In the genomic region with DNA sequence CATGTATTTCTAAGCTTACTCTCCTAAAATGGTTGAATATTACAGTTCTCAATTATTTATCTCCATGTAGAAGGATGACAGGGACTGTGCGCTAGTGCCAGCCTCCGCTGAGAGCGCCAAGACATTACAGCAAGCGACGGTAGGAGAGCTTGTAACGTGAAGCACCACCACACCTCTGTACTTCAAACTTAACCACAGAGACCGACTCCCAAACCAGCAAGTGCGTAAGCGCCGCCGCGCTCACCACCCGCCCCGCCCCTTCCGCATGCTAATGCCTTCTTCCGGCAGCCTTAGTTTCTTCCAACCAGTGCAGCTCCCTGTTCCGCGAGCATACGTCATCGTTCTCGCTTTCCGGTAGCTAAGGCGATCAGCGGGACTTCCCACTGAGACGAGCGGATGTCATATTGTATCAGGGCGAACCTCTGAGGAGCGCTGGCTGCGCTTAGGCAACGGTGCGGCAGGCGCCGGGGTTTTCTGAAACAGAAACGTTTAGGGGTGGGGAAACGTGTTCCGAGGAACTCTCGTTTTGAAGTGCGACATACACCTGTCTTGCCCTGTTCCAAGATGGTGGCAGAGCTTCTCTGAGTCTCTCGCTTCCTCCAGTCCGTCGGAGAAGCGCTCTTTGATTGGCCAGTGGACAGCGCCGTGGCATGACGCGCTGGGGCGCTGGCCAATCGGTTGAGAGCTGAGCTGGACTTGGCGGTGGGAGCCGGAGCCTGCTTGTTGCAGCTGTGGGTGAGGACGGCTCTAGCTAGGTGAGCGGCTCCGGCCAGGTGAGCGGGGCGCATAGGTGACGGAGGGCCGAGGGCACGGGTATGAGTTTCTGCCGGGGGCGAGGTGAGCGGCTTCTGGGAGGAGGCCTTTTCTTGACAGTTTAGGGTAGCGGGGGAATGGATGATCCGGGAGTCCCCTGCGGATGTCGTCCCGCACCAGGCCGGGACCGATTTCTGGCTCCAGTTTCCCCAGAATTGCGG, we compare ENCODE assay signal across 8 cellular contexts. TPM values are rescaled to one million over a fixed set of nuclear protein-coding genes. Genes with fewer than 3 reads are reported as not detected.
DNase-seq lines count a peak whose midpoint lies in the region; ATAC-seq and TF ChIP-seq lines count a peak whose summit lies in the region.

A gene (plus strand): TSS at position 723 of the 974 bp plus-strand sequence. CDS start 2,896 bp downstream, outside the sequence.

- H3K9me3 ChIP-seq in PC-9 (ENCODE audit: insufficient read depth, low read depth) (no peaks in the 10 kb centered on the region), mucosa of descending colon (no peaks in the 10 kb centered on the region)

- H3K27ac ChIP-seq in PC-9 (peak within 1 kb of the TSS; percentile 92), epithelial cell of prostate (peak within 1 kb of the TSS; percentile 96)

- H3K9me2 ChIP-seq in PC-9 (ENCODE audit: insufficient read depth) = no peaks in the 10 kb centered on the region

- H3F3A ChIP-seq in PC-9 (ENCODE audit: insufficient read depth, low read depth) = peaks cover 5% of the 10 kb centered on the region; the same call in 1 of the 2 replicates

- peaks cover 18% of the 10 kb centered on the region for H3K4me1 ChIP-seq in PC-9 (replicated peaks; ENCODE audit: insufficient read depth)
- peaks cover 10% of the 10 kb centered on the region for H3K4me1 ChIP-seq in mucosa of descending colon (ENCODE audit: low read depth)

- BruUV-seq in PC-9 (replicated peaks; lab: Mats Ljungman, UMichigan) = no TSS peak

- H3K27me3 ChIP-seq in PC-9 (ENCODE audit: insufficient read depth, low read depth) = no peaks in the 10 kb centered on the region

- peak within 1 kb of the TSS; percentile 78 for H2AFZ ChIP-seq in PC-9

- no peaks in the 10 kb centered on the region; the same call in 1 of the 2 replicates for H4K20me1 ChIP-seq in PC-9 (ENCODE audit: insufficient read depth)

- peak within 1 kb of the TSS; percentile 100 for H3K4me2 ChIP-seq in PC-9

- ATAC-seq in GM21619 (IDR thresholded peaks at IDR 0.05; ENCODE audit: unreplicated experiment) (peak; percentile 95), mucosa of descending colon (peak; percentile 98)

- POLR2A ChIA-PET in PC-9 (lab: Charles Lee; ENCODE audit: unreplicated experiment) = interaction anchor here (0.6 to 1.8 kb wide), 19 partner anchors 10 to 1486 kb away, joined by 3 to 17 read pairs (median 4); a partner anchor contains a TSS

- peaks cover 4% of the 10 kb centered on the region; the same call in 1 of the 2 replicates for H3K36me3 ChIP-seq in PC-9 (ENCODE audit: low read depth)
- H3K36me3 ChIP-seq in mucosa of descending colon (ENCODE audit: low read depth) = no peaks in the 10 kb centered on the region

- DNase-seq in DMS153 (lab: John Stamatoyannopoulos, UW) = peak; percentile 97
- peak; percentile 98 for DNase-seq in Jurkat, Clone E6-1 (ENCODE audit: low read depth, low spot score)
- peak; percentile 97 to 98 for DNase-seq in PC-9
- DNase-seq in activated T-cell treated with anti-CD3 and anti-CD28 coated beads, Interleukin-2, amount 50 U/mL, for 1 hour = peak; percentile 96
- DNase-seq in epithelial cell of prostate (ENCODE audit: low read depth, low spot score) = peak; percentile 95
- DNase-seq in mucosa of descending colon = peak; percentile 98 to 99 (median 98)
- DNase-seq in stimulated activated CD8-positive, alpha-beta memory T cell treated with anti-CD3 and anti-CD28 coated beads, Interleukin-4, amount 100 ng/mL, for 24 hours (ENCODE audit: low read depth) = peak; percentile 96

- CTCF ChIA-PET in PC-9 (lab: Charles Lee) = interaction anchor here (0.7 to 1.9 kb wide), 2 partner anchors 11 to 568 kb away, joined by 4 to 8 read pairs; a partner anchor contains a TSS

- intact Hi-C loops in PC-9 (cut with micrococcal nuclease; ENCODE audit: unreplicated experiment) = loop anchor here (1.0 to 5.0 kb wide), 6 partner anchors 10 to 540 kb away; a partner anchor contains a TSS
- intact Hi-C loops in mucosa of descending colon (cut with DNase I, micrococcal nuclease) = no loop called here

- H3K4me3 ChIP-seq in Jurkat, Clone E6-1 (ENCODE audit: low read length) = peak within 1 kb of the TSS; percentile 97
- peak within 1 kb of the TSS; percentile 61 for H3K4me3 ChIP-seq in PC-9
- peak within 1 kb of the TSS; percentile 50 for H3K4me3 ChIP-seq in mucosa of descending colon

- no peak for TF ChIP-seq CTCF in PC-9 (conservative IDR thresholded peaks at IDR 0.05)
- TF ChIP-seq CTCF in mucosa of descending colon (IDR thresholded peaks at IDR 0.05) = no peak

- H3K79me2 ChIP-seq in PC-9 (ENCODE audit: low read depth) = peaks cover 27% of the 10 kb centered on the region

RNA-seq across cellular contexts. Expression of the gene that starts here (rescaled TPM):
- 48.0 TPM for polyA plus RNA-seq in Jurkat, Clone E6-1 (2012; ENCODE audit: insufficient read depth, insufficient read length)
- total RNA-seq in PC-9 (2021) (60.3 and 78.5 TPM in 2 replicates), mucosa of descending colon (10 to 100 TPM; 32.4 to 54.3 (median 51.0) TPM)

Comparison
In these comparisons a context has a peak if more than half of its experiments do, and no peak if none do; other contexts are left out.
1. Peak in every context shown above with its lines: DNase-seq, ATAC-seq, H3K4me3 ChIP-seq and H3K27ac ChIP-seq.